In the genomic region with DNA sequence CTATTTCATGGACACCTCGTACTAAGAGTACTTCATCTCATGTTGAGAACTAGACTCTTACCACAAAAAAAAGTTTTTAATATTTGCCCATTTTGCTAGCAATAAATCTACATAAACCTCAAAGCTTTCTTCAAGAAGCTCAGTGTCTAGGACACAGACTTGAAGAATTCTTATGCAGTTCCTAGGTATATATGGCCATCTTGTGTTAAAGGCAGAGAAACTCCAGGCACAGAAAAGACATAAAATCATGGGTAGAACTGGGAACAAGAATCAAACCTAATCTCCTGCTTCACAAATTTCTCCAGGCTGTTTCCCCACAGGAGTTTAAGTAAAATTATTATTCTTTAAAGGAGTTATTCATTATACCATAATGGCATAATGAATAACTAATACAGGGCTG, we compare ENCODE assay signal across 18 cellular contexts. TPM values are rescaled to one million over a fixed set of nuclear protein-coding genes. Genes with fewer than 3 reads are reported as not detected.
DNase-seq lines count a peak whose midpoint lies in the region; ATAC-seq and TF ChIP-seq lines count a peak whose summit lies in the region.
"Had no signal": no experiment of that assay in that cellular context is flagged by ENCODE, and none has a peak within 500 bp of the region (broad histone marks: within the 10 kb centered on the region; RNA-seq: fewer than 3 reads in every experiment).

No MANE protein-coding gene starts in this region.

- no peak overlapping the region for H4K8ac ChIP-seq in mesenchymal stem cell (ENCODE audit: low read length)

- CTCF ChIA-PET in AG04450 (lab: Charles Lee) (interaction anchor here (0.5 to 2.6 kb wide), 3 partner anchors 48 to 52 kb away, joined by 3 to 14 read pairs (median 5); no protein-coding TSS in a partner anchor), GM10248 (lab: Yijun Ruan, JAX) (interaction anchor here (1.0 to 2.4 kb wide), 5 partner anchors 8 to 52 kb away, joined by 3 to 11 read pairs (median 4); no protein-coding TSS in a partner anchor), T-cell (lab: Charles Lee) (no interaction called here)

- H3K36me3 Mint-ChIP-seq in T-cell = peaks cover 54% of the 10 kb centered on the region

- no peak overlapping the region for H3K18ac ChIP-seq in mesenchymal stem cell (ENCODE audit: low read depth in 1 of 2, low read length in 2 of 2)

- peaks cover 42 to 56% (median 54%) of the 10 kb centered on the region in 3 donors for H3K4me1 Mint-ChIP-seq in T-cell

- 94% methylated on average over 1 of the region's 1 CpG for WGBS in mesenchymal stem cell

- H3K36me3 ChIP-seq in mesenchymal stem cell (ENCODE audit: control insufficient read depth in 1 of 2, insufficient read depth in 2 of 2, low read depth in 1 of 2, low read length in 2 of 2) = peaks cover 8 to 77% of the 10 kb centered on the region in 2 experiments

- no peaks in the 10 kb centered on the region for H3K9me3 Mint-ChIP-seq in T-cell

- H3K27ac ChIP-seq in AG04450 (ENCODE audit: low read depth, low read length) (no peak overlapping the region), mesenchymal stem cell (ENCODE audit: low read length, poor library complexity, severe bottlenecking) (no peak overlapping the region)
- H3K27ac ChIP-seq: WERI-Rb-1 had no signal

- 0 out of 2 replicates have a peak, but pooled peaks have one; percentile 12 for TF ChIP-seq CTCF in AG04450 (IDR thresholded peaks at IDR 0.05; ENCODE audit: low read depth, low read length)
- TF ChIP-seq CTCF in GM10248 (IDR thresholded peaks at IDR 0.05; ENCODE audit: control extremely low read depth, extremely low read depth, low read depth, missing control alignments) = peak; percentile 42

- peaks cover 6% of the 10 kb centered on the region for H3K4me1 ChIP-seq in mesenchymal stem cell (ENCODE audit: control insufficient read depth, insufficient read depth, low read depth, low read length)

- H3K23ac ChIP-seq in mesenchymal stem cell (ENCODE audit: low read length in 2 of 2) = no peak overlapping the region

- ATAC-seq in T-cell (replicated peaks in 1 of 4) = no peak
- ATAC-seq in HG02642 (IDR thresholded peaks at IDR 0.05; ENCODE audit: poor library complexity, unreplicated experiment) = no peak
- ATAC-seq in HG03025 (IDR thresholded peaks at IDR 0.05; ENCODE audit: low FRiP score, unreplicated experiment) = no peak
- ATAC-seq in HG02840 (IDR thresholded peaks at IDR 0.05; ENCODE audit: low FRiP score, unreplicated experiment) = no peak
- ATAC-seq: HCT116 had no signal

- peaks cover 8% of the 10 kb centered on the region for H3K79me1 ChIP-seq in mesenchymal stem cell (replicated peaks; ENCODE audit: low read length, poor library complexity, severe bottlenecking)

- no peak overlapping the region for H2AK5ac ChIP-seq in mesenchymal stem cell (ENCODE audit: low read length, severe bottlenecking)

- no peaks in the 10 kb centered on the region for H3K27me3 Mint-ChIP-seq in T-cell

- H3K4me3 ChIP-seq in AG04450 (ENCODE audit: low read depth, low read length) (no peak overlapping the region), mesenchymal stem cell (ENCODE audit: insufficient read depth in 1 of 2, low read depth in 1 of 2, low read length in 2 of 2) (no peak overlapping the region)

- H3K9ac ChIP-seq in mesenchymal stem cell (ENCODE audit: low read length) = peak overlapping the region; percentile 54

- no peak overlapping the region for H3K4me2 ChIP-seq in mesenchymal stem cell (ENCODE audit: low read length, poor library complexity, severe bottlenecking)

- no peak overlapping the region for H2BK5ac ChIP-seq in mesenchymal stem cell (ENCODE audit: low read depth, low read length, poor library complexity, severe bottlenecking)

- no peak overlapping the region for H2BK120ac ChIP-seq in mesenchymal stem cell (ENCODE audit: low read depth, low read length)

- H2AFZ ChIP-seq in mesenchymal stem cell (ENCODE audit: low read depth, low read length) = no peak overlapping the region

- no peaks in the 10 kb centered on the region for H3K27me3 ChIP-seq in AG04450 (ENCODE audit: control insufficient read depth, insufficient read depth, low read length)
- no peaks in the 10 kb centered on the region for H3K27me3 ChIP-seq in mesenchymal stem cell (ENCODE audit: control insufficient read depth in 1 of 2, insufficient read depth in 1 of 2, low read length in 2 of 2)

- no peak overlapping the region for H3K4ac ChIP-seq in mesenchymal stem cell (ENCODE audit: low read depth in 1 of 2, low read length in 2 of 2)

- peak overlapping the region; percentile 18 to 78 for H3K27ac Mint-ChIP-seq in T-cell

- H3K14ac ChIP-seq in mesenchymal stem cell (ENCODE audit: low read length in 2 of 2) = no peak overlapping the region

- no peak overlapping the region for H4K91ac ChIP-seq in mesenchymal stem cell (ENCODE audit: low read length)

- no peak overlapping the region for H2BK12ac ChIP-seq in mesenchymal stem cell (ENCODE audit: low read length in 2 of 2)

- peak overlapping the region in 1 of 3 donors; percentile 21 for H3K4me3 Mint-ChIP-seq in T-cell

- no peak for DNase-seq in AG04450 (ENCODE audit: low read depth, low spot score)
- no peak for DNase-seq in GM10248 (ENCODE audit: extremely low spot score)
- DNase-seq in T-cell = no peak
- DNase-seq in mesenchymal stem cell = peak; percentile 26
- DNase-seq in EL = no peak
- DNase-seq: C1 segment of cervical spinal cord; effector CD4-positive, alpha-beta T cell; foreskin melanocyte; NCI-H2081 treated with DMSO at 0.1 percent for 48 hours; NK-92 treated with Interleukin-12 subunit alpha and Interleukin-12 subunit beta, amount 100 ng/mL, for 24 hours; stimulated activated CD4-positive, alpha-beta T cell treated with anti-CD3 and anti-CD28 coated beads, Interleukin-1b, Interleukin-23, amount 100 ng/mL, for 48 hours; WERI-Rb-1 had no signal

- H3K9me3 ChIP-seq in AG04450 (ENCODE audit: control insufficient read depth, insufficient read depth, low read length) = no peaks in the 10 kb centered on the region
- H3K9me3 ChIP-seq in mesenchymal stem cell (ENCODE audit: control insufficient read depth, low read length) = no peaks in the 10 kb centered on the region

- POLR2A ChIA-PET in AG04450 (lab: Yijun Ruan, JAX) = interaction anchor here (1.1 kb wide), 1 partner anchor 52 kb away, joined by 4 read pairs; no protein-coding TSS in a partner anchor
- POLR2A ChIA-PET in GM10248 (lab: Yijun Ruan, JAX) = interaction anchor here (0.6 kb wide), 1 partner anchor 40 kb away, joined by 4 read pairs; no protein-coding TSS in a partner anchor
- POLR2A ChIA-PET in T-cell (lab: Charles Lee) = interaction anchor here in 1 of 2 donors (0.6 to 0.7 kb wide), 2 partner anchors 9 to 68 kb away, joined by 4 to 5 read pairs; no protein-coding TSS in a partner anchor

- no peak overlapping the region for H2BK15ac ChIP-seq in mesenchymal stem cell (ENCODE audit: low read depth, poor library complexity, severe bottlenecking)

RNA-seq across cellular contexts. Expression of gene MBD4, which starts 4.4 kb away (rescaled TPM):
- 26.2 and 35.6 TPM in 2 replicates for polyA plus RNA-seq in AG04450 (2011; rRNA removed)
- polyA minus RNA-seq in AG04450 (2011; rRNA and poly(A)+ RNA removed) = 8.1 and 17.2 TPM in 2 replicates
- 10 to 100 TPM; 43.1 to 59.4 (median 45.2) TPM for total RNA-seq in T-cell
- polyA plus RNA-seq in mesenchymal stem cell (2013, experiment 1 of 2) = 32.0 TPM
- polyA plus RNA-seq in mesenchymal stem cell (2013, experiment 2 of 2) = 31.3 TPM

RNA-seq across cellular contexts. Expression of gene IFT122, which starts 4.7 kb away (rescaled TPM):
- 14.0 and 14.3 TPM in 2 replicates for polyA plus RNA-seq in AG04450 (2011; rRNA removed)
- polyA minus RNA-seq in AG04450 (2011; rRNA and poly(A)+ RNA removed) = 31.4 and 48.7 TPM in 2 replicates
- total RNA-seq in T-cell = 10 to 100 TPM; 15.0 to 23.9 (median 18.1) TPM
- polyA plus RNA-seq in mesenchymal stem cell (2013, experiment 1 of 2) = 8.0 TPM
- 8.2 TPM for polyA plus RNA-seq in mesenchymal stem cell (2013, experiment 2 of 2)

RNA-seq across cellular contexts. Expression of gene EFCAB12, which starts 6.9 kb away (rescaled TPM):
- polyA plus RNA-seq in AG04450 (2011; rRNA removed) = 0.07 and 0.19 TPM in 2 replicates
- 0.18 and 0.22 TPM in 2 replicates for polyA minus RNA-seq in AG04450 (2011; rRNA and poly(A)+ RNA removed)
- total RNA-seq in T-cell = 1 to 10 TPM; 1.2 to 2.7 (median 2.2) TPM
- polyA plus RNA-seq in mesenchymal stem cell (2013, experiment 1 of 2) = 0.39 TPM
- 0.42 TPM for polyA plus RNA-seq in mesenchymal stem cell (2013, experiment 2 of 2)
- total RNA-seq: G401, MCF 10A had no signal

Comparison
In these comparisons a context has a peak if more than half of its experiments do, and no peak if none do; other contexts are left out.
1. CTCF ChIA-PET loops: an anchor here in AG04450 (0.5 to 2.6 kb wide) and GM10248 (1.0 to 2.4 kb wide); none called in T-cell.